In genomic region chr5:93621340-93621872, GRCh38 we compare ENCODE assay signal across 7 cellular contexts. TPM values are rescaled to one million over a fixed set of nuclear protein-coding genes. Genes with fewer than 3 reads are reported as not detected.
DNase-seq lines count a peak whose midpoint lies in the region; ATAC-seq, FAIRE-seq and TF ChIP-seq lines count a peak whose summit lies in the region.

No MANE protein-coding gene starts in this region.

- no peak for TF ChIP-seq CTCF in OCI-LY1 (IDR thresholded peaks at IDR 0.05; ENCODE audit: low read length)
- no peak for TF ChIP-seq CTCF in brain microvascular endothelial cell (IDR thresholded peaks at IDR 0.05; ENCODE audit: low read depth, low read length, missing control alignments)
- TF ChIP-seq CTCF in retinal pigment epithelial cell (conservative IDR thresholded peaks at IDR 0.05; ENCODE audit: low read depth, low read length), result no peak

- H3K4me1 ChIP-seq in OCI-LY1 (ENCODE audit: insufficient read depth, low read length, severe bottlenecking), result peaks cover 12% of the 10 kb centered on the region
- peaks cover 8% of the 10 kb centered on the region for H3K4me1 ChIP-seq in iPS-18a (ENCODE audit: control insufficient read depth, low read depth, low read length)

- H3K4me2 ChIP-seq in OCI-LY1 (ENCODE audit: low read length), result peak overlapping the region; percentile 91

- no peak overlapping the region for H3K27ac ChIP-seq in OCI-LY1 (ENCODE audit: low read depth, low read length, poor library complexity, severe bottlenecking)
- peak overlapping the region; percentile 69 for H3K27ac ChIP-seq in brain microvascular endothelial cell
- no peak overlapping the region for H3K27ac ChIP-seq in iPS-18a (ENCODE audit: low read length)

- FAIRE-seq in GM12891 (lab: Jason Lieb, UNC), result peak; percentile 76

- no peaks in the 10 kb centered on the region for H3K9me2 ChIP-seq in OCI-LY1 (ENCODE audit: low read depth, low read length)

- no peaks in the 10 kb centered on the region for H3K27me3 ChIP-seq in OCI-LY1 (ENCODE audit: insufficient read depth, low read length)
- no peaks in the 10 kb centered on the region for H3K27me3 ChIP-seq in brain microvascular endothelial cell (replicated peaks)
- H3K27me3 ChIP-seq in iPS-18a (ENCODE audit: control insufficient read depth, insufficient read depth, low read length), result peaks cover 80% of the 10 kb centered on the region

- H3K9me3 ChIP-seq in OCI-LY1 (ENCODE audit: low read length) (no peaks in the 10 kb centered on the region), iPS-18a (ENCODE audit: control insufficient read depth, low read depth, low read length) (no peaks in the 10 kb centered on the region)

- no peaks in the 10 kb centered on the region for H3K36me3 ChIP-seq in OCI-LY1 (ENCODE audit: insufficient read depth, low read length)
- no peaks in the 10 kb centered on the region for H3K36me3 ChIP-seq in brain microvascular endothelial cell (replicated peaks)
- no peaks in the 10 kb centered on the region for H3K36me3 ChIP-seq in iPS-18a (ENCODE audit: control insufficient read depth, low read depth, low read length)

- no peak for TF ChIP-seq POLR2A in GM12891 (IDR thresholded peaks at IDR 0.05; ENCODE audit: low read depth, low read length)

- 0 out of 2 replicates have a peak overlapping the region, but pooled peaks have one; percentile 52 for H2AFZ ChIP-seq in OCI-LY1 (ENCODE audit: low read length)

- no peaks in the 10 kb centered on the region for H4K20me1 ChIP-seq in OCI-LY1 (ENCODE audit: insufficient read depth, low read length)

- H3K4me3 ChIP-seq in OCI-LY1 (ENCODE audit: low read depth, low read length, poor library complexity, severe bottlenecking), result peak overlapping the region; percentile 79
- H3K4me3 ChIP-seq in brain microvascular endothelial cell (ENCODE audit: low read depth, low read length), result peak overlapping the region; percentile 70
- peak overlapping the region; percentile 76 for H3K4me3 ChIP-seq in iPS-18a (ENCODE audit: low read length)
- H3K4me3 ChIP-seq in retinal pigment epithelial cell (ENCODE audit: low read length), result peak overlapping the region; percentile 66

- peaks cover 4% of the 10 kb centered on the region; the same call in 1 of the 2 replicates for H3F3A ChIP-seq in OCI-LY1 (ENCODE audit: insufficient read depth, low read length)

- in situ Hi-C loops in brain microvascular endothelial cell (cut with HindIII; ENCODE audit: low pct_ligation_motif_present, low sequenced_read_pairs), result no loop called here

- peak; percentile 11 for ATAC-seq in HG03097 (IDR thresholded peaks at IDR 0.05; ENCODE audit: low FRiP score, unreplicated experiment)

- H3K79me2 ChIP-seq in OCI-LY1 (ENCODE audit: insufficient read depth, low read length), result no peaks in the 10 kb centered on the region

- DNase-seq in GM12891 (ENCODE audit: insufficient read length, low spot score) (no peak), brain microvascular endothelial cell (peak; percentile 53), retinal pigment epithelial cell (ENCODE audit: low read depth) (no peak), NCI-H226 (no peak)

- H3K9ac ChIP-seq in OCI-LY1 (ENCODE audit: low read length) (peak overlapping the region; percentile 53), iPS-18a (ENCODE audit: low read length) (no peak overlapping the region)

TF ChIP-seq in GM12891, 5 proteins besides CTCF, POLR2A, EP300 and RAD21:
- TF ChIP-seq SPI1 (IDR thresholded peaks at IDR 0.05; ENCODE audit: low read depth, low read length) (no peak), POLR2AphosphoS5 (IDR thresholded peaks at IDR 0.05; ENCODE audit: low read depth, low read length) (no peak), TAF1 (IDR thresholded peaks at IDR 0.05; ENCODE audit: low read depth, low read length) (no peak), POU2F2 (IDR thresholded peaks at IDR 0.05; ENCODE audit: low read depth, low read length) (no peak), PAX5 (IDR thresholded peaks at IDR 0.05; ENCODE audit: insufficient read depth, low read length, severe bottlenecking) (no peak)
TF ChIP-seq in GM12891: peak in this region for 0.

RNA-seq across cellular contexts. Expression of gene NR2F1, which starts 38.4 kb away (rescaled TPM):
- not detected for polyA plus RNA-seq in GM12891 (2012; ENCODE audit: low read depth, missing spikeins)

RNA-seq across cellular contexts. Expression of gene NR2F1-AS1, which starts 40.4 kb away (rescaled TPM):
- polyA plus RNA-seq in GM12891 (2012; ENCODE audit: low read depth, missing spikeins), result 0.49 TPM
